Comparison of ENCODE assay signal across 9 cellular contexts in genomic region chr2:46983065-46983801, GRCh38. TPM values are rescaled to one million over a fixed set of nuclear protein-coding genes. Genes with fewer than 3 reads are reported as not detected.
DNase-seq lines count a peak whose midpoint lies in the region; ATAC-seq, FAIRE-seq and TF ChIP-seq lines count a peak whose summit lies in the region.
"Had no signal": no experiment of that assay in that cellular context is flagged by ENCODE, and none has a peak within 500 bp of the region (broad histone marks: within the 10 kb centered on the region; RNA-seq: fewer than 3 reads in every experiment).

No MANE protein-coding gene starts in this region.

- CTCF ChIA-PET in activated CD8-positive, alpha-beta T cell treated with anti-CD3 and anti-CD28 coated beads, Interleukin-2, amount 10 ng/mL, durations not matched to agents 7 days and 5 days (lab: Charles Lee): interaction anchor here (0.8 to 1.6 kb wide), 6 partner anchors 8 to 340 kb away, joined by 3 to 7 read pairs (median 4); no protein-coding TSS in a partner anchor

- POLR2A ChIA-PET in activated CD8-positive, alpha-beta T cell treated with anti-CD3 and anti-CD28 coated beads, Interleukin-2, amount 10 ng/mL, durations not matched to agents 7 days and 5 days (lab: Charles Lee): no interaction called here

- peaks cover 86% of the 10 kb centered on the region for H3K4me1 Mint-ChIP-seq in activated CD8-positive, alpha-beta T cell treated with anti-CD3 and anti-CD28 coated beads, Interleukin-2, amount 10 ng/mL, durations not matched to agents 7 days and 5 days (ENCODE audit: low read depth)

- no peaks in the 10 kb centered on the region for H3K9me3 Mint-ChIP-seq in activated CD8-positive, alpha-beta T cell treated with anti-CD3 and anti-CD28 coated beads, Interleukin-2, amount 10 ng/mL, durations not matched to agents 7 days and 5 days (ENCODE audit: insufficient read depth)
- H3K9me3 Mint-ChIP-seq: neural crest cell had no signal

- H3K36me3 Mint-ChIP-seq in activated CD8-positive, alpha-beta T cell treated with anti-CD3 and anti-CD28 coated beads, Interleukin-2, amount 10 ng/mL, durations not matched to agents 7 days and 5 days (ENCODE audit: low read depth): peaks cover 57% of the 10 kb centered on the region

- no peak for TF ChIP-seq CTCF in D721Med (IDR thresholded peaks at IDR 0.05; ENCODE audit: insufficient read depth, missing control alignments)

- peak overlapping the region; percentile 98 for H3K27ac Mint-ChIP-seq in activated CD8-positive, alpha-beta T cell treated with anti-CD3 and anti-CD28 coated beads, Interleukin-2, amount 10 ng/mL, durations not matched to agents 7 days and 5 days

- DNase-seq in GF-D8 (lab: John Stamatoyannopoulos, UW) (peak; percentile 73), left kidney (ENCODE audit: low read depth, low spot score) (peak; percentile 70), NCI-H1436 (lab: John Stamatoyannopoulos, UW) (no peak), H4 (ENCODE audit: low spot score) (no peak), D721Med (ENCODE audit: insufficient read length, low spot score) (no peak)
- DNase-seq in activated CD8-positive, alpha-beta T cell treated with anti-CD3 and anti-CD28 coated beads, Interleukin-2, amount 10 ng/mL, durations not matched to agents 7 days and 5 days: no peak

- FAIRE-seq in D721Med (lab: Jason Lieb, UNC): no peak

- no peak overlapping the region for H3K4me3 Mint-ChIP-seq in activated CD8-positive, alpha-beta T cell treated with anti-CD3 and anti-CD28 coated beads, Interleukin-2, amount 10 ng/mL, durations not matched to agents 7 days and 5 days
- H3K4me3 Mint-ChIP-seq: neural crest cell had no signal

- H3K27me3 Mint-ChIP-seq in activated CD8-positive, alpha-beta T cell treated with anti-CD3 and anti-CD28 coated beads, Interleukin-2, amount 10 ng/mL, durations not matched to agents 7 days and 5 days (ENCODE audit: low read depth): no peaks in the 10 kb centered on the region

- ATAC-seq in GM21360 (IDR thresholded peaks at IDR 0.05; ENCODE audit: unreplicated experiment): peak; percentile 29
- ATAC-seq in HG03571 (IDR thresholded peaks at IDR 0.05; ENCODE audit: unreplicated experiment): peak; percentile 31
- ATAC-seq in activated CD8-positive, alpha-beta T cell treated with anti-CD3 and anti-CD28 coated beads, Interleukin-2, amount 10 ng/mL, durations not matched to agents 7 days and 5 days: no peak

RNA-seq across cellular contexts. Expression of gene TTC7A, which starts 42.2 kb away (rescaled TPM):
- total RNA-seq in activated CD8-positive, alpha-beta T cell treated with anti-CD3 and anti-CD28 coated beads, Interleukin-2, amount 10 ng/mL, durations not matched to agents 7 days and 5 days: 10 to 100 TPM; 59.3 to 61.0 TPM
- 4.4 and 5.8 TPM in 2 replicates for total RNA-seq in H4 (2014; rRNA removed; shearing (Covaris generic))

Comparison
In these comparisons a context has a peak if more than half of its experiments do, and no peak if none do; other contexts are left out.
1. DNase-seq: peak in GF-D8 (single experiment) and left kidney (single experiment); none in activated CD8-positive, alpha-beta T cell treated with anti-CD3 and anti-CD28 coated beads, Interleukin-2, amount 10 ng/mL, durations not matched to agents 7 days and 5 days (single experiment), NCI-H1436 (single experiment), H4 (single experiment) and D721Med (single experiment).